In the genomic region with DNA sequence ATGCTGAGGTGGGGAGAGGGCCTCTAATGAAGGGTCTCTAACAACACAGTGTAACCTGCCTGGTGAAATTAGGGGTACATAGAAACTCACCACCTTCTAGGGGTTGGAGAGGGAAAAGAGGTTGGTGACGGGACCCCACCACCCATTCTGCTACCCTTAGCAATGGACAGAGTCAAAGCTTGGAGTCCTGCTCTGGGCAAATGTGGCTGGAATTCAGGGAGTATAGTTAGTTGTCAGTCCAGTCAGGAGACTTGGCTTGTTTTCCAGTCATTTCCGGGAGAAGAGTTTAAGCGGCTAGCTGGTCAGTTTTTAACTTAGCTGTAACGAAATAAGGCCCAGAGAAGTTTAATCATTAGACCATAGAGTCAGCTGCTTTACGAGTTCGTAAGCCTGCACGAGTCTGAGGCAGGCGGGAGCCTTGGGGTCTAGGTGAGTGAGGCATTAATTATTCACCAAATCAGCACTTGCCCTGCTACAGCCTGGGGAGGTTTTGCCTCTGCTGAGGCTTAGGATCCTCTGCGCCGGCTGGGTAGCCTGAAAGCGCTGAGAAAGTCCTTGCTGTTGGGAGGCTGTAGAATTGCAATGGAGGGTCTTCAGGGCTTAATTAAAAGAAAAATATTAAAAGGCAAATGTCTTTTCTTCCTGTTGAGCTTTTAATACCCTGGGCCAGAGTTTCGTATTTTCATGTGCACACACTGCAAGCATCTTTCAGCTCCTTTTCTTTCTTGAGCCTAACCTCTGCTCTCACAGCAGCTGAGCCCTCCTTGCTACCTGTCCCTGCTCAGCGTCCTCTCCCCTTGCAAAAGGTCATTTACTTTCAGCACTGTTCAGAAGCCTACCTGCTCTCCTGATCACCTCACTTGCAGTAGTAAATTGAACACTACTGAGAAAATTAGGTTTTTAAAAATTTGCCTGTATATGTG, we compare ENCODE assay signal across 1 cellular context.
TF ChIP-seq lines count a peak whose summit lies in the region.

No MANE protein-coding gene starts in this region.

TF ChIP-seq in IMR-90, 13 proteins besides CTCF, POLR2A, EP300 and RAD21 (continued from another document):
- TF ChIP-seq, protein P1, sequence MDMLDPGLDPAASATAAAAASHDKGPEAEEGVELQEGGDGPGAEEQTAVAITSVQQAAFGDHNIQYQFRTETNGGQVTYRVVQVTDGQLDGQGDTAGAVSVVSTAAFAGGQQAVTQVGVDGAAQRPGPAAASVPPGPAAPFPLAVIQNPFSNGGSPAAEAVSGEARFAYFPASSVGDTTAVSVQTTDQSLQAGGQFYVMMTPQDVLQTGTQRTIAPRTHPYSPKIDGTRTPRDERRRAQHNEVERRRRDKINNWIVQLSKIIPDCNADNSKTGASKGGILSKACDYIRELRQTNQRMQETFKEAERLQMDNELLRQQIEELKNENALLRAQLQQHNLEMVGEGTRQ (IDR thresholded peaks at IDR 0.05; ENCODE audit: low read depth, low read length) = no peak
- TF ChIP-seq, protein P2, sequence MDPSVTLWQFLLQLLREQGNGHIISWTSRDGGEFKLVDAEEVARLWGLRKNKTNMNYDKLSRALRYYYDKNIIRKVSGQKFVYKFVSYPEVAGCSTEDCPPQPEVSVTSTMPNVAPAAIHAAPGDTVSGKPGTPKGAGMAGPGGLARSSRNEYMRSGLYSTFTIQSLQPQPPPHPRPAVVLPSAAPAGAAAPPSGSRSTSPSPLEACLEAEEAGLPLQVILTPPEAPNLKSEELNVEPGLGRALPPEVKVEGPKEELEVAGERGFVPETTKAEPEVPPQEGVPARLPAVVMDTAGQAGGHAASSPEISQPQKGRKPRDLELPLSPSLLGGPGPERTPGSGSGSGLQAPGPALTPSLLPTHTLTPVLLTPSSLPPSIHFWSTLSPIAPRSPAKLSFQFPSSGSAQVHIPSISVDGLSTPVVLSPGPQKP (IDR thresholded peaks at IDR 0.05; ENCODE audit: borderline replicate concordance, low read depth, low read length) = no peak
